10 cellular contexts compared by ENCODE assay signal in the genomic region with DNA sequence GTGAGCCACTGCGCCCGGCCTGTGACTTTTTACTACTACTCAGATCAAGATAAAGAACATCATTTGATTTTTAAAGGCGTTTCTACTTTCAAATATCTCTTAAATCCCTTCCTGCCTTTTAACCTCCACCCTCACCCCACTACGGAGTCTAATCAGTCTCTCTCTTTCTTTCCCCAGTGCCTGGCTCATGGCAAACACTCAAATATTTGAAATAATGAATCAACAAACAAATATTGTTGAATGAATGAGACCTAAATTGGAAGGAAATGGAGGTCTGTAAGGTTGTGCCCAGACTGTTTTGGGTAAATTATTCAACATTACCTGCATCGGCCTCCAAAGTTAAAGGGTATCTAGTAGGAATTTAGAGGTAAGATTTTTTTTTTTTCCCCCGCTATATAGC. TPM values are rescaled to one million over a fixed set of nuclear protein-coding genes. Genes with fewer than 3 reads are reported as not detected.
DNase-seq lines count a peak whose midpoint lies in the region; ATAC-seq and TF ChIP-seq lines count a peak whose summit lies in the region.
"Had no signal": no experiment of that assay in that cellular context is flagged by ENCODE, and none has a peak within 500 bp of the region (broad histone marks: within the 10 kb centered on the region; RNA-seq: fewer than 3 reads in every experiment).

No MANE protein-coding gene starts in this region.

- no peak overlapping the region for H3K9ac ChIP-seq in SK-N-SH
- no peak overlapping the region for H3K9ac ChIP-seq in Loucy (ENCODE audit: low read depth, low read length, poor library complexity, severe bottlenecking)

- H3K4me1 Mint-ChIP-seq in effector memory CD8-positive, alpha-beta T cell (ENCODE audit: low read depth in 2 of 2) = peaks cover 21 to 25% of the 10 kb centered on the region in 2 donors
- H3K4me1 Mint-ChIP-seq in progenitor cell of endocrine pancreas (ENCODE audit: low read depth) = peaks cover 16% of the 10 kb centered on the region

- DNase-seq in SK-N-SH (peak; percentile 3), progenitor cell of endocrine pancreas (ENCODE audit: low spot score, unreplicated experiment) (no peak), GDM1 (lab: John Stamatoyannopoulos, UW) (no peak)
- no peak for DNase-seq in effector memory CD8-positive, alpha-beta T cell
- DNase-seq: T-helper 9 cell had no signal

- H3K9me3 ChIP-seq in SK-N-SH (no peaks in the 10 kb centered on the region), Loucy (ENCODE audit: insufficient read depth, low read depth, low read length) (no peaks in the 10 kb centered on the region)

- H3K4me2 ChIP-seq in SK-N-SH = peak overlapping the region; percentile 100
- peak overlapping the region; percentile 82 for H3K4me2 ChIP-seq in Loucy (ENCODE audit: low read depth, low read length, poor library complexity, severe bottlenecking)

- H2AFZ ChIP-seq in SK-N-SH (ENCODE audit: low read depth) (peak overlapping the region; percentile 95; the same call in 1 of the 2 replicates), Loucy (ENCODE audit: low read length) (0 out of 2 replicates have a peak overlapping the region, but pooled peaks have one; percentile 76)

- H3K27me3 Mint-ChIP-seq in effector memory CD8-positive, alpha-beta T cell = peaks cover 13 to 34% of the 10 kb centered on the region in 2 donors
- H3K27me3 Mint-ChIP-seq in progenitor cell of endocrine pancreas = peaks cover 52% of the 10 kb centered on the region

- TF ChIP-seq EP300 in SK-N-SH (IDR thresholded peaks at IDR 0.05; ENCODE audit: borderline replicate concordance in 1 of 2, low read depth in 1 of 2, low read length in 1 of 2) = no peak

- no peak for ATAC-seq in SK-N-SH treated with all-trans-retinoic acid at 6 μM for 48 hours
- no peak for ATAC-seq in effector memory CD8-positive, alpha-beta T cell (replicated peaks)
- no peak for ATAC-seq in GM21367 (IDR thresholded peaks at IDR 0.05; ENCODE audit: unreplicated experiment)
- no peak for ATAC-seq in HG02678 (IDR thresholded peaks at IDR 0.05; ENCODE audit: unreplicated experiment)
- ATAC-seq: activated CD8-positive, alpha-beta memory T cell treated with anti-CD3 and anti-CD28 coated beads, Interleukin-2, amount 10 ng/mL, durations not matched to agents 7 days and 5 days had no signal

- TF ChIP-seq RAD21 in SK-N-SH (IDR thresholded peaks at IDR 0.05; ENCODE audit: low read length) = no peak

- peaks cover 13% of the 10 kb centered on the region for H3K36me3 Mint-ChIP-seq in effector memory CD8-positive, alpha-beta T cell (ENCODE audit: insufficient read depth)
- H3K36me3 Mint-ChIP-seq in progenitor cell of endocrine pancreas (ENCODE audit: insufficient read depth) = no peaks in the 10 kb centered on the region
- H3K36me3 Mint-ChIP-seq: activated CD8-positive, alpha-beta memory T cell treated with anti-CD3 and anti-CD28 coated beads, Interleukin-2, amount 10 ng/mL, durations not matched to agents 7 days and 5 days had no signal

- H3K9me3 Mint-ChIP-seq in effector memory CD8-positive, alpha-beta T cell = no peaks in the 10 kb centered on the region
- no peaks in the 10 kb centered on the region for H3K9me3 Mint-ChIP-seq in progenitor cell of endocrine pancreas (ENCODE audit: low read depth)

- 65% methylated on average over 6 of the region's 6 CpGs for WGBS in SK-N-SH (ENCODE audit: low lambda C conversion rate)

- POLR2A ChIA-PET in SK-N-SH (lab: Yijun Ruan, JAX) = no interaction called here

- peaks cover 46% of the 10 kb centered on the region for H3F3A ChIP-seq in SK-N-SH (replicated peaks; ENCODE audit: insufficient read depth)
- no peaks in the 10 kb centered on the region for H3F3A ChIP-seq in Loucy (ENCODE audit: low read depth)

- H3K4me3 Mint-ChIP-seq in effector memory CD8-positive, alpha-beta T cell = peak overlapping the region; percentile 95
- H3K4me3 Mint-ChIP-seq in progenitor cell of endocrine pancreas (ENCODE audit: low read depth) = peak overlapping the region; percentile 16

- H3K27ac ChIP-seq in SK-N-SH (ENCODE audit: low read depth in 2 of 2, low read length in 1 of 2) = peak overlapping the region in 1 of 2 experiments; percentile 88; a peak in 1 of 4 replicates

- H3K27ac Mint-ChIP-seq in effector memory CD8-positive, alpha-beta T cell = no peak overlapping the region
- no peak overlapping the region for H3K27ac Mint-ChIP-seq in progenitor cell of endocrine pancreas

- H3K36me3 ChIP-seq in SK-N-SH (replicated peaks in 1 of 2; ENCODE audit: control insufficient read depth in 1 of 2, insufficient read depth in 2 of 2, low read length in 1 of 2) (no peaks in the 10 kb centered on the region), Loucy (ENCODE audit: insufficient read depth, low read length) (no peaks in the 10 kb centered on the region)

- H3K4me1 ChIP-seq in SK-N-SH (ENCODE audit: control insufficient read depth in 1 of 2, insufficient read depth in 2 of 2, low read depth in 1 of 2, low read length in 1 of 2) (peaks cover 25 to 36% of the 10 kb centered on the region in 2 experiments; a peak in 3 of 4 replicates), Loucy (ENCODE audit: insufficient read depth, low read length, poor library complexity, severe bottlenecking) (peaks cover 26% of the 10 kb centered on the region)

- H3K27me3 ChIP-seq in SK-N-SH (ENCODE audit: insufficient read depth) = no peaks in the 10 kb centered on the region
- H3K27me3 ChIP-seq in Loucy (ENCODE audit: insufficient read depth, low read length, poor library complexity, severe bottlenecking) = no peaks in the 10 kb centered on the region

- H4K20me1 ChIP-seq in SK-N-SH (ENCODE audit: insufficient read depth) = no peaks in the 10 kb centered on the region
- H4K20me1 ChIP-seq in Loucy (ENCODE audit: insufficient read depth, low read length, poor library complexity, severe bottlenecking) = peaks cover 5% of the 10 kb centered on the region

- H3K79me2 ChIP-seq in SK-N-SH (ENCODE audit: insufficient read depth) (no peaks in the 10 kb centered on the region), Loucy (ENCODE audit: insufficient read depth, low read length) (no peaks in the 10 kb centered on the region)

- TF ChIP-seq CTCF in SK-N-SH (IDR thresholded peaks at IDR 0.05) (no peak), Loucy (conservative IDR thresholded peaks at IDR 0.05; ENCODE audit: low read length) (no peak), progenitor cell of endocrine pancreas (IDR thresholded peaks at IDR 0.05; ENCODE audit: unreplicated experiment) (no peak)

- H3K4me3 ChIP-seq in SK-N-SH (ENCODE audit: low read depth in 2 of 2, low read length in 1 of 2) (no peak overlapping the region), Loucy (ENCODE audit: low read length, poor library complexity, severe bottlenecking) (peak overlapping the region; percentile 72)

- no peaks in the 10 kb centered on the region for H3K9me2 ChIP-seq in SK-N-SH
- no peaks in the 10 kb centered on the region for H3K9me2 ChIP-seq in Loucy (replicated peaks; ENCODE audit: low read depth, low read length)

- CTCF ChIA-PET in SK-N-SH (lab: Yijun Ruan, JAX) = interaction anchor here (14.6 to 31.3 kb wide), 3 partner anchors 36 to 72 kb away, joined by 496 to 1752 read pairs (median 1200); a partner anchor contains a TSS

TF ChIP-seq in SK-N-SH, 30 proteins besides CTCF, POLR2A, EP300 and RAD21 (continues in another document):
- TF ChIP-seq TAF1 (IDR thresholded peaks at IDR 0.05; ENCODE audit: borderline replicate concordance, low read depth, low read length) (no peak), FOXM1 (IDR thresholded peaks at IDR 0.05; ENCODE audit: low read depth) (no peak), JUND (IDR thresholded peaks at IDR 0.05) (no peak), RCOR1 (IDR thresholded peaks at IDR 0.05; ENCODE audit: low read length) (no peak)
- TF ChIP-seq, protein P1, sequence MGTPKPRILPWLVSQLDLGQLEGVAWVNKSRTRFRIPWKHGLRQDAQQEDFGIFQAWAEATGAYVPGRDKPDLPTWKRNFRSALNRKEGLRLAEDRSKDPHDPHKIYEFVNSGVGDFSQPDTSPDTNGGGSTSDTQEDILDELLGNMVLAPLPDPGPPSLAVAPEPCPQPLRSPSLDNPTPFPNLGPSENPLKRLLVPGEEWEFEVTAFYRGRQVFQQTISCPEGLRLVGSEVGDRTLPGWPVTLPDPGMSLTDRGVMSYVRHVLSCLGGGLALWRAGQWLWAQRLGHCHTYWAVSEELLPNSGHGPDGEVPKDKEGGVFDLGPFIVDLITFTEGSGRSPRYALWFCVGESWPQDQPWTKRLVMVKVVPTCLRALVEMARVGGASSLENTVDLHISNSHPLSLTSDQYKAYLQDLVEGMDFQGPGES (IDR thresholded peaks at IDR 0.05; ENCODE audit: low read depth, low read length) = no peak

TF ChIP-seq in SK-N-SH treated with all-trans-retinoic acid at 6 μM for 48 hours, 23 proteins besides CTCF, POLR2A, EP300 and RAD21:
- no peak for TF ChIP-seq ESRRG (CRISPR knock-in tag; IDR thresholded peaks at IDR 0.05)

RNA-seq across cellular contexts. Expression of a gene that starts 14.7 kb away (rescaled TPM):
- 31.2 and 36.9 TPM in 2 replicates for polyA plus RNA-seq in SK-N-SH (2012; rRNA removed)
- 35.6 and 43.6 TPM in 2 replicates for polyA plus RNA-seq in SK-N-SH (2012; cell fraction: cytosol; rRNA removed)
- 29.6 and 30.5 TPM in 2 replicates for polyA plus RNA-seq in SK-N-SH (2012; cell fraction: nucleus; rRNA removed)
- 0.64 TPM in 1 of 2 replicates, not detected in the other for total RNA-seq in progenitor cell of endocrine pancreas

RNA-seq across cellular contexts. Expression of a gene that starts 25.3 kb away (rescaled TPM):
- 159 and 174 TPM in 2 replicates for polyA plus RNA-seq in SK-N-SH (2012; rRNA removed)
- 128 and 192 TPM in 2 replicates for polyA plus RNA-seq in SK-N-SH (2012; cell fraction: cytosol; rRNA removed)
- polyA plus RNA-seq in SK-N-SH (2012; cell fraction: nucleus; rRNA removed) = 135 and 166 TPM in 2 replicates
- total RNA-seq in progenitor cell of endocrine pancreas = 123 and 124 TPM in 2 replicates

RNA-seq across cellular contexts. Expression of a gene that starts 52.0 kb away (rescaled TPM):
- polyA plus RNA-seq in SK-N-SH (2012; rRNA removed) = 208 and 288 TPM in 2 replicates
- polyA plus RNA-seq in SK-N-SH (2012; cell fraction: cytosol; rRNA removed) = 77.8 and 94.7 TPM in 2 replicates
- 1,862 and 2,736 TPM in 2 replicates for polyA plus RNA-seq in SK-N-SH (2012; cell fraction: nucleus; rRNA removed)
- 336 and 344 TPM in 2 replicates for total RNA-seq in progenitor cell of endocrine pancreas
